ENCODE assay signal across 12 cellular contexts in genomic region chr1:165773324-165773965, GRCh38. TPM values are rescaled to one million over a fixed set of nuclear protein-coding genes. Genes with fewer than 3 reads are reported as not detected.
A peak's percentile ranks its signal among the peaks of the same experiment; 100 is the strongest.
DNase-seq lines count a peak whose midpoint lies in the region; ATAC-seq and TF ChIP-seq lines count a peak whose summit lies in the region.
"Had no signal": no experiment of that assay in that cellular context is flagged by ENCODE, and none has a peak within 500 bp of the region (broad histone marks: within the 10 kb centered on the region; RNA-seq: fewer than 3 reads in every experiment).

No MANE protein-coding gene starts in this region.

- in situ Hi-C loops in HAP-1 (cut with MboI; ENCODE audit: low sequenced_read_pairs) (no loop called here), KBM-7 (cut with MboI; ENCODE audit: low pct_unique_long_range_greater_than_20kb, low sequenced_read_pairs) (no loop called here)

- no peaks in the 10 kb centered on the region for H3K27me3 ChIP-seq in PC-3 (ENCODE audit: low read length)
- no peaks in the 10 kb centered on the region for H3K27me3 ChIP-seq in HAP-1 (ENCODE audit: low read depth)
- H3K27me3 ChIP-seq in WERI-Rb-1 (ENCODE audit: insufficient read depth, low read depth, severe bottlenecking) = no peaks in the 10 kb centered on the region

- no peak overlapping the region for H2AFZ ChIP-seq in PC-3 (ENCODE audit: low read length)

- H3K79me2 ChIP-seq in PC-3 (ENCODE audit: low read length) = peaks cover 28% of the 10 kb centered on the region

- no TSS peak for BruUV-seq in PC-3 (replicated peaks; lab: Mats Ljungman, UMichigan)

- intact Hi-C loops in PC-3 (cut with micrococcal nuclease) = loop anchor here (1.0 kb wide), 1 partner anchor 54 kb away; the partner anchor contains the start of gene UCK2

- H3F3A ChIP-seq in PC-3 (ENCODE audit: low read length, unreplicated experiment) = no peaks in the 10 kb centered on the region

- peak overlapping the region; percentile 16; the same call in 1 of the 2 replicates for H3K9ac ChIP-seq in PC-3 (ENCODE audit: low read length)

- H3K4me3 ChIP-seq in PC-3 (ENCODE audit: low read length) = no peak overlapping the region; the same call in 1 of the 2 replicates
- H3K4me3 ChIP-seq in HAP-1 = no peak overlapping the region
- H3K4me3 ChIP-seq in WERI-Rb-1 (ENCODE audit: low read depth, low read length) = no peak overlapping the region
- H3K4me3 ChIP-seq: psoas muscle, thoracic aorta had no signal

- POLR2A ChIA-PET in PC-3 (lab: Charles Lee; ENCODE audit: unreplicated experiment) = interaction anchor here (0.6 kb wide), 1 partner anchor 657 kb away, joined by 6 read pairs; no protein-coding TSS in a partner anchor

- H3K9me2 ChIP-seq in PC-3 (replicated peaks; ENCODE audit: low read length) = no peaks in the 10 kb centered on the region

- no peak for TF ChIP-seq CTCF in PC-3 (conservative IDR thresholded peaks at IDR 0.05; ENCODE audit: low read depth, low read length)
- no peak for TF ChIP-seq CTCF in WERI-Rb-1 (IDR thresholded peaks at IDR 0.05; ENCODE audit: low read depth, low read length)

- H3K36me3 ChIP-seq in PC-3 (ENCODE audit: low read depth, low read length) = peaks cover 5% of the 10 kb centered on the region; the same call in 1 of the 2 replicates
- no peaks in the 10 kb centered on the region for H3K36me3 ChIP-seq in HAP-1 (replicated peaks)
- peaks cover 7% of the 10 kb centered on the region; the same call in 1 of the 2 replicates for H3K36me3 ChIP-seq in WERI-Rb-1
- H3K36me3 ChIP-seq: thoracic aorta had no signal

- CTCF ChIA-PET in PC-3 (lab: Charles Lee) = no interaction called here

- peaks cover 31% of the 10 kb centered on the region for H3K4me1 ChIP-seq in PC-3 (ENCODE audit: insufficient read depth, low read length)
- peaks cover 3% of the 10 kb centered on the region; the same call in 1 of the 2 replicates for H3K4me1 ChIP-seq in HAP-1

- ATAC-seq in PC-3 = peak; percentile 50
- ATAC-seq in left lobe of liver = no peak
- ATAC-seq: psoas muscle had no signal

- no peaks in the 10 kb centered on the region for H4K20me1 ChIP-seq in PC-3 (ENCODE audit: low read length)

- DNase-seq in EL = peak; percentile 92
- peak; percentile 92 for DNase-seq in PC-3
- peak; percentile 5 for DNase-seq in dermis blood vessel endothelial cell
- DNase-seq in non-pigmented ciliary epithelial cell (ENCODE audit: low read depth) = peak; percentile 71
- no peak for DNase-seq in left lobe of liver (ENCODE audit: low spot score)
- DNase-seq in HAP-1 (ENCODE audit: low spot score in 2 of 2) = no peak
- DNase-seq in KBM-7 = no peak
- DNase-seq in WERI-Rb-1 = no peak
- DNase-seq: activated T-cell treated with anti-CD3 and anti-CD28 coated beads for 4 hours, NCI-H2171 treated with DMSO at 0.1 percent for 48 hours, psoas muscle had no signal

- no peaks in the 10 kb centered on the region for H3K9me3 ChIP-seq in PC-3 (ENCODE audit: low read length)
- H3K9me3 ChIP-seq in HAP-1 = no peaks in the 10 kb centered on the region
- no peaks in the 10 kb centered on the region for H3K9me3 ChIP-seq in WERI-Rb-1 (ENCODE audit: severe bottlenecking)
- H3K9me3 ChIP-seq: psoas muscle, thoracic aorta had no signal

- peak overlapping the region; percentile 78 for H3K4me2 ChIP-seq in PC-3 (ENCODE audit: low read length)

- H3K27ac ChIP-seq in PC-3 (ENCODE audit: low read length) = peak overlapping the region; percentile 60
- no peak overlapping the region for H3K27ac ChIP-seq in WERI-Rb-1
- H3K27ac ChIP-seq: psoas muscle, thoracic aorta had no signal

RNA-seq across cellular contexts. Expression of gene TMCO1, which starts 4.8 kb away (rescaled TPM):
- total RNA-seq in PC-3 (2014; rRNA removed) = 63.7 and 80.6 TPM in 2 replicates
- total RNA-seq in dermis blood vessel endothelial cell = 59.3 and 78.3 TPM in 2 replicates
- 71.0 TPM for total RNA-seq in left lobe of liver

RNA-seq across cellular contexts. Expression of gene UCK2, which starts 54.0 kb away (rescaled TPM):
- total RNA-seq in PC-3 (2014; rRNA removed) = 193 and 209 TPM in 2 replicates
- total RNA-seq in dermis blood vessel endothelial cell = 84.7 and 86.3 TPM in 2 replicates
- total RNA-seq in left lobe of liver = 8.1 TPM

Comparison
In these comparisons a context has a peak if more than half of its experiments do, and no peak if none do; other contexts are left out.
1. DNase-seq: peak in EL (single experiment), PC-3 (single experiment), dermis blood vessel endothelial cell (single experiment) and non-pigmented ciliary epithelial cell (single experiment); none in left lobe of liver (single experiment), HAP-1 (0 of 2), KBM-7 (single experiment) and WERI-Rb-1 (single experiment).